In the genomic region with DNA sequence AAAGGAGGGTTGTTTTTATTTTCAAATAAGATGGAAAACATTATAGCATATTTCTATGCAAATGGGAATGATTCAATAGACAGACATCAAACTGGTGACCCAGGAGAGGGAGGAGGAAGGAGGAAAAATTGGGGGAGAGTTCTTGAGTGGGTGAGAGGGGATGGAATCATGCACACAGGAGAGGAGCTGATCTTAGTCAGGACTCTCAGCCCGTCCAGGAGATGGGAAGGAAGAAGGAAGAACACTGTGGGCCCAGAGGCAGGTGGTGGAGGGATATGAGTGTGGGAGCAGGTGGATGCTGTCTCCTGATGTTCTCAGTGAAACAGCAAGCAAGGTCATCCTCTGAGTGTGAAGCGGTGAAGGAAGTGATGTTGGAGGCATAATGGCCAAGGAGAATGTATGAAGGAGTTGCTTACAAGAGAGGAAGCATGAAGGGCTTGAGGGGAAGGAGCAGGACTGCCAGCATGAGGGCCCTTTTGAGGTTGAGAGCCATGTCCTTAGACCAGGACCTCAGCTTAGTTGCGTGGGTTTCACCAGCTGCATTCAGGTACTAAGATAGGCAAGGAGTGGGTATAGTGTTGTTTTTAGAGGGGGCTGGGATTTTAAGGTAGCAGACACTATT, we compare ENCODE assay signal across 12 cellular contexts.
DNase-seq lines count a peak whose midpoint lies in the region; ATAC-seq lines count a peak whose summit lies in the region.
"Had no signal": no experiment of that assay in that cellular context is flagged by ENCODE, and none has a peak within 500 bp of the region (broad histone marks: within the 10 kb centered on the region; RNA-seq: fewer than 3 reads in every experiment).

No MANE protein-coding gene starts in this region.

- DNase-seq in UCSD-AML1 (lab: John Stamatoyannopoulos, UW; ENCODE audit: unreplicated experiment): peak; percentile 19
- no peak for DNase-seq in stimulated activated naive B cell treated with anti-CD40 and anti-IgM and Interleukin-4, amounts not matched to agents 10 μg/mL and 1 μg/mL and 100 μg/mL, for 72 hours
- DNase-seq in NCI-H2029 treated with DMSO at 0.1 percent for 48 hours (lab: John Stamatoyannopoulos, UW): no peak
- no peak for DNase-seq in cerebellar cortex (ENCODE audit: low spot score)
- DNase-seq in mucosa of gallbladder (ENCODE audit: low spot score): no peak
- DNase-seq: effector CD8-positive, alpha-beta T cell; NCI-H2081; T-helper 2 cell had no signal

- no peaks in the 10 kb centered on the region for H3K9me3 Mint-ChIP-seq in stimulated activated naive B cell treated with anti-CD40 and anti-IgM and Interleukin-4, amounts not matched to agents 10 μg/mL and 1 μg/mL and 100 μg/mL, for 72 hours
- H3K9me3 Mint-ChIP-seq: activated T-helper 2 cell treated with anti-CD3 and anti-CD28 coated beads, Interferon-gamma antibody, Interleukin-2, Interleukin-4, amounts not matched to agents 10 μg/mL and 5 μg/mL and 100 μg/mL, durations not matched to agents 14 hours and 24 hours and 36 hours had no signal

- peaks cover 11 to 17% of the 10 kb centered on the region in 2 donors for H3K4me1 Mint-ChIP-seq in stimulated activated naive B cell treated with anti-CD40 and anti-IgM and Interleukin-4, amounts not matched to agents 10 μg/mL and 1 μg/mL and 100 μg/mL, for 72 hours

- no peaks in the 10 kb centered on the region for H3K27me3 Mint-ChIP-seq in stimulated activated naive B cell treated with anti-CD40 and anti-IgM and Interleukin-4, amounts not matched to agents 10 μg/mL and 1 μg/mL and 100 μg/mL, for 72 hours

- ATAC-seq in GM19463 (IDR thresholded peaks at IDR 0.05; ENCODE audit: unreplicated experiment) (peak; percentile 26), HG02943 (IDR thresholded peaks at IDR 0.05; ENCODE audit: low read depth, unreplicated experiment) (peak; percentile 11), esophagus mucosa (no peak)
- peak; percentile 12 to 31 for ATAC-seq in stimulated activated naive B cell treated with anti-CD40 and anti-IgM and Interleukin-4, amounts not matched to agents 10 μg/mL and 1 μg/mL and 100 μg/mL, for 72 hours (replicated peaks)

- no peak overlapping the region for H3K4me3 Mint-ChIP-seq in stimulated activated naive B cell treated with anti-CD40 and anti-IgM and Interleukin-4, amounts not matched to agents 10 μg/mL and 1 μg/mL and 100 μg/mL, for 72 hours

- no peaks in the 10 kb centered on the region for H3K36me3 Mint-ChIP-seq in stimulated activated naive B cell treated with anti-CD40 and anti-IgM and Interleukin-4, amounts not matched to agents 10 μg/mL and 1 μg/mL and 100 μg/mL, for 72 hours

- H3K27ac Mint-ChIP-seq in stimulated activated naive B cell treated with anti-CD40 and anti-IgM and Interleukin-4, amounts not matched to agents 10 μg/mL and 1 μg/mL and 100 μg/mL, for 72 hours: no peak overlapping the region
- H3K27ac Mint-ChIP-seq: activated T-helper 2 cell treated with anti-CD3 and anti-CD28 coated beads, Interferon-gamma antibody, Interleukin-2, Interleukin-4, amounts not matched to agents 10 μg/mL and 5 μg/mL and 100 μg/mL, durations not matched to agents 14 hours and 24 hours and 36 hours had no signal
